In the genomic region with DNA sequence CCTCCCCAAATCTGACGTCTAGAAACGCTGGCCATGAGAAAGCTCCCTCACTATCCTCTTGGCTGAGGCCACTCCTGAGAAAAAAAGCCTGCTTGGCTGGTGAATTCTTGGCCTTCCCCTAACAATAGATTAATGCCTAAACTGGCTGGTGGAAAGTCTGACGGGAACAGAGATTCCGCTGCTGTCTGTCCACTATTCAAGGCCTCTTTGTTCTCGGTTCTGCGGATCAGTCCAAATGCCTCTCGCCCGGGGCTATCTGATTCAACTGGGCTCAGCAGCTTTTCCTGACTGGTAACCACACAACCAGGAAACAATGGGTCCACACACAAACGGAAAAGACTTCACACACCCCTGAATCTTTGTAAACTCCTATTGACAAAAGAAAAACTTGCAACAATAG, we compare ENCODE assay signal across 11 cellular contexts. TPM values are rescaled to one million over a fixed set of nuclear protein-coding genes. Genes with fewer than 3 reads are reported as not detected.
DNase-seq lines count a peak whose midpoint lies in the region; ATAC-seq and TF ChIP-seq lines count a peak whose summit lies in the region.
"Had no signal": no experiment of that assay in that cellular context is flagged by ENCODE, and none has a peak within 500 bp of the region (broad histone marks: within the 10 kb centered on the region; RNA-seq: fewer than 3 reads in every experiment).

No MANE protein-coding gene starts in this region.

- in situ Hi-C loops in transverse colon (cut with MboI; ENCODE audit: low pct_ligation_motif_present in 1 of 4, low pct_unique_long_range_greater_than_20kb in 1 of 4, low sequenced_read_pairs in 3 of 4), result no loop called here

- ATAC-seq in gastroesophageal sphincter, result no peak
- ATAC-seq in GM18502 (IDR thresholded peaks at IDR 0.05; ENCODE audit: poor library complexity, unreplicated experiment), result no peak

- H3K4me3 Mint-ChIP-seq in nephron progenitor cell, result no peak overlapping the region

- H3K9me3 ChIP-seq in gastroesophageal sphincter (no peaks in the 10 kb centered on the region), transverse colon (no peaks in the 10 kb centered on the region)

- H3K36me3 ChIP-seq in gastroesophageal sphincter (no peaks in the 10 kb centered on the region), transverse colon (no peaks in the 10 kb centered on the region)

- no peaks in the 10 kb centered on the region for H3K27me3 ChIP-seq in gastroesophageal sphincter
- H3K27me3 ChIP-seq in transverse colon, result no peaks in the 10 kb centered on the region

- intact Hi-C loops in transverse colon (cut with DNase I; ENCODE audit: low total_unique reads), result no loop called here

- H3K4me3 ChIP-seq in gastroesophageal sphincter (no peak overlapping the region), transverse colon (no peak overlapping the region)

- H3K4me1 ChIP-seq in gastroesophageal sphincter (peaks cover 0 to 82% (median 22%) of the 10 kb centered on the region in 3 donors), transverse colon (peaks cover 4 to 35% (median 20%) of the 10 kb centered on the region in 4 donors)

- TF ChIP-seq EP300 in gastroesophageal sphincter (IDR thresholded peaks at IDR 0.05), result no peak
- TF ChIP-seq EP300 in transverse colon (IDR thresholded peaks at IDR 0.05; ENCODE audit: low read depth), result no peak

- 53 to 58% (median 55%) methylated on average over 9 of the region's 9 CpGs for WGBS in adipose tissue, 3 donors
- 50 to 63% methylated on average over 2 to 9 of the region's 9 CpGs for WGBS in gastroesophageal sphincter (ENCODE audit: low coverage in 1 of 2), 2 donors
- WGBS in transverse colon (ENCODE audit: low coverage in 1 of 2), 2 donors, result 64 to 75% methylated on average over 6 to 9 of the region's 9 CpGs

- no peaks in the 10 kb centered on the region for H3K9me3 Mint-ChIP-seq in nephron progenitor cell

- H3K36me3 Mint-ChIP-seq in nephron progenitor cell (ENCODE audit: low read depth), result peaks cover 4% of the 10 kb centered on the region

- no peak for TF ChIP-seq POLR2A in gastroesophageal sphincter (IDR thresholded peaks at IDR 0.05)
- TF ChIP-seq POLR2A in transverse colon (IDR thresholded peaks at IDR 0.05), result no peak

- DNase-seq in nephron progenitor cell, result no peak
- DNase-seq in transverse colon, result no peak
- no peak for DNase-seq in germinal center (ENCODE audit: low spot score)
- DNase-seq in kidney glomerular epithelial cell (lab: John Stamatoyannopoulos, UW), result no peak
- no peak for DNase-seq in NCI-H1092 treated with DMSO at 0.1 percent for 48 hours (lab: John Stamatoyannopoulos, UW)
- DNase-seq: central memory CD4-positive, alpha-beta T cell; GDM1; NCI-H2171 had no signal

- peak overlapping the region; percentile 34 for H3K27ac Mint-ChIP-seq in nephron progenitor cell

- peaks cover 3% of the 10 kb centered on the region for H3K27me3 Mint-ChIP-seq in nephron progenitor cell (ENCODE audit: low read depth, poor library complexity)

- TF ChIP-seq CTCF in gastroesophageal sphincter (IDR thresholded peaks at IDR 0.05) (no peak), nephron progenitor cell (IDR thresholded peaks at IDR 0.05) (no peak), transverse colon (IDR thresholded peaks at IDR 0.05) (no peak)

- peaks cover 62% of the 10 kb centered on the region for H3K4me1 Mint-ChIP-seq in nephron progenitor cell

- H3K27ac ChIP-seq in adipose tissue (ENCODE audit: low read depth, low read length) (peak overlapping the region; percentile 51), gastroesophageal sphincter (peak overlapping the region in 3 of 4 donors; percentile 36 to 73 (median 65)), transverse colon (peak overlapping the region; percentile 9 to 69 (median 40))

RNA-seq across cellular contexts. Expression of gene PXDN, which starts 27.2 kb away (rescaled TPM):
- polyA plus RNA-seq in adipose tissue, result 100 to 1,000 TPM in 1 of 3 donors, 10 to 100 TPM in 2; 10.2 to 132 (median 17.7) TPM
- 10 to 100 TPM; 19.9 to 95.9 (median 60.9) TPM for total RNA-seq in gastroesophageal sphincter
- 10 to 100 TPM in 3 of 4 donors, 1 to 10 TPM in 1; 9.0 to 46.2 (median 18.5) TPM for total RNA-seq in transverse colon
